Comparison of ENCODE assay signal across 29 cellular contexts in genomic region chr3:46354984-46355383, GRCh38. TPM values are rescaled to one million over a fixed set of nuclear protein-coding genes. Genes with fewer than 3 reads are reported as not detected.
DNase-seq lines count a peak whose midpoint lies in the region; ATAC-seq and TF ChIP-seq lines count a peak whose summit lies in the region.
"Had no signal": no experiment of that assay in that cellular context is flagged by ENCODE, and none has a peak within 500 bp of the region (broad histone marks: within the 10 kb centered on the region; RNA-seq: fewer than 3 reads in every experiment).

No MANE protein-coding gene starts in this region.

- DNase-seq in T-helper 2 cell treated with Interferon-gamma antibody and Interleukin-4, amounts not matched to agents 5 μg/mL and 100 μg/mL, for 36 hours (ENCODE audit: low spot score) = no peak
- DNase-seq in T-helper 2 cell (no peak), mesendoderm (peak; percentile 78), RPMI8226 (no peak)
- no peak for DNase-seq in activated CD8-positive, alpha-beta T cell treated with anti-CD3 and anti-CD28 coated beads, Interleukin-2, amount 10 ng/mL, durations not matched to agents 7 days and 5 days
- DNase-seq: 8988T; activated CD4-positive, alpha-beta T cell treated with anti-CD3 and anti-CD28 coated beads, Interleukin-2, amount 50 U/mL, for 4 hours; activated T-cell treated with anti-CD3 and anti-CD28 coated beads, Interleukin-2, amount 50 U/mL, for 48 hours; adrenal gland; Caco-2; DMS79 treated with DMSO at 0.1 percent for 48 hours; Karpas-422; left cardiac atrium; naive thymus-derived CD8-positive, alpha-beta T cell; NCI-H187 treated with DMSO at 0.1 percent for 48 hours; ovary; Right ventricle myocardium superior; spleen; stimulated activated CD4-positive, alpha-beta T cell treated with anti-CD3 and anti-CD28 coated beads, Interleukin-4, amount 100 ng/mL, for 1 hour; stimulated activated naive CD8-positive, alpha-beta T cell treated with anti-CD3 and anti-CD28 coated beads, Interleukin-15, Interleukin-2, amounts not matched to agents 100 U/mL and 50 U/mL, for 24 hours; SW 1271; tibial artery had no signal

- H2BK5ac ChIP-seq in mesendoderm (ENCODE audit: low read length) = no peak overlapping the region

- no peaks in the 10 kb centered on the region for H3K79me2 ChIP-seq in mesendoderm (ENCODE audit: control insufficient read depth, insufficient read depth, low read length)

- no peak overlapping the region for H3K4me3 ChIP-seq in HEK293 (ENCODE audit: low read depth, low read length)
- no peak overlapping the region for H3K4me3 ChIP-seq in mesendoderm (ENCODE audit: low read length)
- H3K4me3 ChIP-seq: adrenal gland, coronary artery, ovary, tibial artery had no signal

- H2BK15ac ChIP-seq in mesendoderm (replicated peaks; ENCODE audit: low read depth) = no peak overlapping the region

- H3K23ac ChIP-seq in mesendoderm (ENCODE audit: low read length) = no peak overlapping the region

- no peak overlapping the region for H3K9ac ChIP-seq in mesendoderm (ENCODE audit: low read length)

- H3K4me1 ChIP-seq in HEK293 (ENCODE audit: control insufficient read depth, insufficient read depth, low read length) (no peaks in the 10 kb centered on the region), mesendoderm (ENCODE audit: control insufficient read depth, low read depth, low read length) (peaks cover 12% of the 10 kb centered on the region)
- H3K4me1 ChIP-seq: breast epithelium, Caco-2, tibial artery had no signal

- TF ChIP-seq CTCF in HEK293 (tag by site-specific recombination; IDR thresholded peaks at IDR 0.05) = no peak

- no peak overlapping the region for H4K8ac ChIP-seq in mesendoderm (ENCODE audit: low read depth, low read length)

- no peak for ATAC-seq in activated CD8-positive, alpha-beta T cell treated with anti-CD3 and anti-CD28 coated beads, Interleukin-2, amount 10 ng/mL, durations not matched to agents 7 days and 5 days
- ATAC-seq in GM21515 (IDR thresholded peaks at IDR 0.05; ENCODE audit: unreplicated experiment) = no peak
- no peak for ATAC-seq in GM21447 (IDR thresholded peaks at IDR 0.05; ENCODE audit: unreplicated experiment)
- ATAC-seq: left cardiac atrium; naive thymus-derived CD8-positive, alpha-beta T cell had no signal

- H2AK5ac ChIP-seq in mesendoderm (ENCODE audit: low read length) = no peak overlapping the region

- H2BK120ac ChIP-seq in mesendoderm (ENCODE audit: low read depth, low read length) = no peak overlapping the region

- H3K4me3 Mint-ChIP-seq in T-helper 2 cell treated with Interferon-gamma antibody and Interleukin-4, amounts not matched to agents 5 μg/mL and 100 μg/mL, for 36 hours = peak overlapping the region; percentile 75
- H3K4me3 Mint-ChIP-seq in activated CD8-positive, alpha-beta T cell treated with anti-CD3 and anti-CD28 coated beads, Interleukin-2, amount 10 ng/mL, durations not matched to agents 7 days and 5 days = peak overlapping the region; percentile 85

- H3K36me3 Mint-ChIP-seq in T-helper 2 cell treated with Interferon-gamma antibody and Interleukin-4, amounts not matched to agents 5 μg/mL and 100 μg/mL, for 36 hours (ENCODE audit: low read depth) = peaks cover 28% of the 10 kb centered on the region
- H3K36me3 Mint-ChIP-seq in activated CD8-positive, alpha-beta T cell treated with anti-CD3 and anti-CD28 coated beads, Interleukin-2, amount 10 ng/mL, durations not matched to agents 7 days and 5 days (ENCODE audit: low read depth) = peaks cover 65% of the 10 kb centered on the region
- H3K36me3 Mint-ChIP-seq: naive thymus-derived CD8-positive, alpha-beta T cell had no signal

- H3K56ac ChIP-seq in mesendoderm (ENCODE audit: low read length) = no peak overlapping the region

- CTCF ChIA-PET in HEK293 (lab: Yijun Ruan, JAX) = interaction anchor here (1.4 kb wide), 1 partner anchor 14 kb away, joined by 4 read pairs; no protein-coding TSS in a partner anchor
- CTCF ChIA-PET in activated CD8-positive, alpha-beta T cell treated with anti-CD3 and anti-CD28 coated beads, Interleukin-2, amount 10 ng/mL, durations not matched to agents 7 days and 5 days (lab: Charles Lee) = interaction anchor here (0.8 to 10.1 kb wide), 13 partner anchors 10 to 427 kb away, joined by 3 to 198 read pairs (median 4); partner anchors contain the start of genes CCR1 and CCR5

- no peak overlapping the region for H3K4ac ChIP-seq in mesendoderm (ENCODE audit: low read depth, low read length)

- no peak overlapping the region for H3K4me2 ChIP-seq in mesendoderm (ENCODE audit: low read length)

- H3K18ac ChIP-seq in mesendoderm (ENCODE audit: low read length) = no peak overlapping the region

- no peaks in the 10 kb centered on the region for H3K79me1 ChIP-seq in mesendoderm (ENCODE audit: low read length)

- H3K4me1 Mint-ChIP-seq in T-helper 2 cell treated with Interferon-gamma antibody and Interleukin-4, amounts not matched to agents 5 μg/mL and 100 μg/mL, for 36 hours (ENCODE audit: low read depth) = peaks cover 63% of the 10 kb centered on the region
- peaks cover 94% of the 10 kb centered on the region for H3K4me1 Mint-ChIP-seq in activated CD8-positive, alpha-beta T cell treated with anti-CD3 and anti-CD28 coated beads, Interleukin-2, amount 10 ng/mL, durations not matched to agents 7 days and 5 days (ENCODE audit: low read depth)

- H3K27ac ChIP-seq in HEK293 (ENCODE audit: extremely low read depth, low read depth, low read length) = no peak overlapping the region
- H3K27ac ChIP-seq in mesendoderm (ENCODE audit: low read depth, low read length) = no peak overlapping the region
- H3K27ac ChIP-seq: breast epithelium, coronary artery, ovary, tibial artery, VCaP had no signal

- no peaks in the 10 kb centered on the region for H3K9me3 Mint-ChIP-seq in T-helper 2 cell treated with Interferon-gamma antibody and Interleukin-4, amounts not matched to agents 5 μg/mL and 100 μg/mL, for 36 hours
- H3K9me3 Mint-ChIP-seq in activated CD8-positive, alpha-beta T cell treated with anti-CD3 and anti-CD28 coated beads, Interleukin-2, amount 10 ng/mL, durations not matched to agents 7 days and 5 days (ENCODE audit: insufficient read depth) = no peaks in the 10 kb centered on the region
- H3K9me3 Mint-ChIP-seq: naive thymus-derived CD8-positive, alpha-beta T cell had no signal

- POLR2A ChIA-PET in HEK293 (lab: Yijun Ruan, JAX) = no interaction called here
- POLR2A ChIA-PET in activated CD8-positive, alpha-beta T cell treated with anti-CD3 and anti-CD28 coated beads, Interleukin-2, amount 10 ng/mL, durations not matched to agents 7 days and 5 days (lab: Charles Lee) = interaction anchor here (0.8 to 3.3 kb wide), 5 partner anchors 14 to 140 kb away, joined by 3 to 23 read pairs (median 3); partner anchors contain the start of gene CCR5

- H3K9me3 ChIP-seq in HEK293 (ENCODE audit: control insufficient read depth, insufficient read depth, low read depth, low read length) = no peaks in the 10 kb centered on the region
- H3K9me3 ChIP-seq: adrenal gland, breast epithelium, Caco-2, ovary, spleen, tibial artery had no signal

- no peaks in the 10 kb centered on the region for H3K36me3 ChIP-seq in HEK293 (ENCODE audit: control insufficient read depth in 2 of 2, insufficient read depth in 1 of 2, low read length in 2 of 2)
- H3K36me3 ChIP-seq in mesendoderm (ENCODE audit: control insufficient read depth, insufficient read depth, low read length) = no peaks in the 10 kb centered on the region
- H3K36me3 ChIP-seq: adrenal gland, breast epithelium, ovary, spleen, tibial artery had no signal

- no peaks in the 10 kb centered on the region for H3K27me3 ChIP-seq in mesendoderm (ENCODE audit: insufficient read depth, low read length, poor library complexity)
- H3K27me3 ChIP-seq: breast epithelium, ovary, spleen had no signal

- H3K27ac Mint-ChIP-seq in T-helper 2 cell treated with Interferon-gamma antibody and Interleukin-4, amounts not matched to agents 5 μg/mL and 100 μg/mL, for 36 hours = peak overlapping the region; percentile 14
- peak overlapping the region; percentile 91 for H3K27ac Mint-ChIP-seq in activated CD8-positive, alpha-beta T cell treated with anti-CD3 and anti-CD28 coated beads, Interleukin-2, amount 10 ng/mL, durations not matched to agents 7 days and 5 days

- H3K27me3 Mint-ChIP-seq in T-helper 2 cell treated with Interferon-gamma antibody and Interleukin-4, amounts not matched to agents 5 μg/mL and 100 μg/mL, for 36 hours (ENCODE audit: low read depth) = peaks cover 77% of the 10 kb centered on the region
- peaks cover 2% of the 10 kb centered on the region for H3K27me3 Mint-ChIP-seq in activated CD8-positive, alpha-beta T cell treated with anti-CD3 and anti-CD28 coated beads, Interleukin-2, amount 10 ng/mL, durations not matched to agents 7 days and 5 days (ENCODE audit: low read depth)

- no peak overlapping the region for H4K5ac ChIP-seq in mesendoderm (ENCODE audit: low read length)

TF ChIP-seq in HEK293, 187 proteins besides CTCF, POLR2A, EP300 and RAD21:
- TF ChIP-seq ZNF501 (tag by site-specific recombination; IDR thresholded peaks at IDR 0.05) = no peak
- TF ChIP-seq ZFP3 (tag by site-specific recombination; IDR thresholded peaks at IDR 0.05; ENCODE audit: low read depth) = peak; percentile 59; the same call in 1 of the 2 replicates

RNA-seq across cellular contexts. Expression of gene CCR2, which starts 1.1 kb away (rescaled TPM):
- 10 to 100 TPM; 70.8 to 70.9 TPM for total RNA-seq in activated CD8-positive, alpha-beta T cell treated with anti-CD3 and anti-CD28 coated beads, Interleukin-2, amount 10 ng/mL, durations not matched to agents 7 days and 5 days
- not detected for polyA plus RNA-seq in mesendoderm (2013, experiment 1 of 2)
- polyA plus RNA-seq in mesendoderm (2013, experiment 2 of 2) = not detected
- total RNA-seq: Caco-2, HT1080 had no signal

RNA-seq across cellular contexts. Expression of gene CCR5, which starts 15.8 kb away (rescaled TPM):
- 10 to 100 TPM; 38.4 to 38.8 TPM for total RNA-seq in activated CD8-positive, alpha-beta T cell treated with anti-CD3 and anti-CD28 coated beads, Interleukin-2, amount 10 ng/mL, durations not matched to agents 7 days and 5 days
- polyA plus RNA-seq in mesendoderm (2013, experiment 1 of 2) = not detected
- polyA plus RNA-seq in mesendoderm (2013, experiment 2 of 2) = not detected
- total RNA-seq: Caco-2, HT1080 had no signal

RNA-seq across cellular contexts. Expression of gene CCRL2, which starts 52.1 kb away (rescaled TPM):
- total RNA-seq in activated CD8-positive, alpha-beta T cell treated with anti-CD3 and anti-CD28 coated beads, Interleukin-2, amount 10 ng/mL, durations not matched to agents 7 days and 5 days = 10 to 100 TPM; 10.1 to 11.2 TPM
- 0.04 TPM for polyA plus RNA-seq in mesendoderm (2013, experiment 1 of 2)
- polyA plus RNA-seq in mesendoderm (2013, experiment 2 of 2) = not detected
